Comparison of ENCODE assay signal across 33 cellular contexts in the genomic region with DNA sequence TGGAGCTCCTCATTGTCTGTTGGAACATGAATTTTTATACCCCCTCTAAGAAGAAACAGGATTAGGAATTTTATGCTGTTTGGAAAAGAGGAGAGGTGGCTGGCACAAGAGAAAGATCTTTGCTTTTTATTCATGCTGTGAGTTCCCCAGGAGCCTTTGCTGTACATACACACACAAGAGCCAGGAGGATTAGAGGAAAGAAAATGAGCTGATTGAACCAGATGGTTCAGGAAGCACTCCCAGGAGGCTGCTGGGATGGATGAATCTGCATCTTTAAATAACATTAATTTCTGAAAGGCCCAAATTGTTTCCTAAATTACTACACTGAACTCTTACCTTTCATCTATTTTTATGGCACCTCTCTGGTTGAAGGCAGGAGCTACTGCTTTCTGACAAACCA. TPM values are rescaled to one million over a fixed set of nuclear protein-coding genes. Genes with fewer than 3 reads are reported as not detected.
DNase-seq lines count a peak whose midpoint lies in the region; ATAC-seq and TF ChIP-seq lines count a peak whose summit lies in the region.
"Had no signal": no experiment of that assay in that cellular context is flagged by ENCODE, and none has a peak within 500 bp of the region (broad histone marks: within the 10 kb centered on the region; RNA-seq: fewer than 3 reads in every experiment).

No MANE protein-coding gene starts in this region.

- peaks cover 63% of the 10 kb centered on the region for H3K4me1 ChIP-seq in adipocyte (ENCODE audit: control insufficient read depth, insufficient read depth, low read length)
- peaks cover 0 to 35% (median 14%) of the 10 kb centered on the region in 4 donors for H3K4me1 ChIP-seq in tibial artery
- peaks cover 0 to 6% of the 10 kb centered on the region in 2 donors for H3K4me1 ChIP-seq in gastrocnemius medialis

- intact Hi-C loops in tibial artery (cut with DNase I; ENCODE audit: low total_unique reads) (no loop called here), gastrocnemius medialis (cut with DNase I; ENCODE audit: low total_unique reads) (no loop called here)

- DNase-seq in NCI-H1694 treated with DMSO at 0.1 percent for 48 hours (lab: John Stamatoyannopoulos, UW) (peak; percentile 29), NCI-H1694 (lab: John Stamatoyannopoulos, UW) (no peak), adipocyte (ENCODE audit: low read depth) (no peak), tibial artery (no peak), gastrocnemius medialis (no peak)
- DNase-seq in activated naive CD4-positive, alpha-beta T cell treated with anti-CD3 and anti-CD28 coated beads, Interleukin-2, amount 50 U/mL, for 72 hours (ENCODE audit: low spot score in 2 of 2) = no peak
- DNase-seq: activated CD4-positive, alpha-beta T cell treated with anti-CD3 and anti-CD28 coated beads, Interleukin-2, amount 10 ng/mL, durations not matched to agents 24 days and 14 days; activated effector memory CD4-positive, alpha-beta T cell treated with Interleukin-2 at 50 U/mL for 16 hours; activated naive CD8-positive, alpha-beta T cell treated with anti-CD3 and anti-CD28 coated beads, Interleukin-2, amount 10 ng/mL, durations not matched to agents 7 days and 5 days; Caco-2; cortex of kidney; effector memory CD4-positive, alpha-beta T cell; NCI-H1092; NCI-H187 treated with DMSO at 0.1 percent for 48 hours; NCI-H2227 treated with DMSO at 0.1 percent for 48 hours; occipital lobe; SIG-M5; stimulated activated CD4-positive, alpha-beta T cell treated with anti-CD3 and anti-CD28 coated beads, Interleukin-15, amount 100 ng/mL, for 24 hours; stimulated activated CD4-positive, alpha-beta T cell treated with anti-CD3 and anti-CD28 coated beads, Interleukin-4, amount 100 ng/mL, for 4 hours; T1000; upper lobe of right lung had no signal

- H3K27ac ChIP-seq in tibial artery (peak overlapping the region; percentile 8 to 53), gastrocnemius medialis (no peak overlapping the region)
- H3K27ac ChIP-seq: epithelial cell of prostate, upper lobe of right lung had no signal

- no peaks in the 10 kb centered on the region for H3K36me3 ChIP-seq in adipocyte (ENCODE audit: control insufficient read depth, insufficient read depth, low read length, severe bottlenecking)
- no peaks in the 10 kb centered on the region for H3K36me3 ChIP-seq in tibial artery
- no peaks in the 10 kb centered on the region for H3K36me3 ChIP-seq in gastrocnemius medialis
- H3K36me3 ChIP-seq: upper lobe of right lung had no signal

- no peak for TF ChIP-seq CTCF in nephron (IDR thresholded peaks at IDR 0.05; ENCODE audit: unreplicated experiment in 3 of 3)
- TF ChIP-seq CTCF in tibial artery (IDR thresholded peaks at IDR 0.05) = no peak
- no peak for TF ChIP-seq CTCF in gastrocnemius medialis (IDR thresholded peaks at IDR 0.05 in 4 of 5, conservative IDR thresholded peaks at IDR 0.05 in 1 of 5)

- H3K9me3 ChIP-seq in adipocyte (ENCODE audit: control insufficient read depth, low read length) (peaks cover 9% of the 10 kb centered on the region), tibial artery (no peaks in the 10 kb centered on the region), gastrocnemius medialis (no peaks in the 10 kb centered on the region)
- H3K9me3 ChIP-seq: Caco-2, upper lobe of right lung had no signal

- H3K27me3 ChIP-seq in adipocyte (replicated peaks; ENCODE audit: control insufficient read depth, insufficient read depth, low read length) = no peaks in the 10 kb centered on the region
- no peaks in the 10 kb centered on the region for H3K27me3 ChIP-seq in tibial artery
- H3K27me3 ChIP-seq in gastrocnemius medialis = no peaks in the 10 kb centered on the region
- H3K27me3 ChIP-seq: upper lobe of right lung had no signal

- H3K4me3 ChIP-seq in adipocyte (ENCODE audit: low read length) = no peak overlapping the region
- H3K4me3 ChIP-seq in tibial artery = no peak overlapping the region
- H3K4me3 ChIP-seq in gastrocnemius medialis = no peak overlapping the region
- H3K4me3 ChIP-seq: upper lobe of right lung had no signal

- no peak for TF ChIP-seq POLR2A in gastrocnemius medialis (IDR thresholded peaks at IDR 0.05)

- H3K9me3 Mint-ChIP-seq in nephron = peaks cover 2% of the 10 kb centered on the region
- H3K9me3 Mint-ChIP-seq in activated naive CD4-positive, alpha-beta T cell treated with anti-CD3 and anti-CD28 coated beads, Interleukin-2, amount 50 U/mL, for 72 hours = no peaks in the 10 kb centered on the region
- H3K9me3 Mint-ChIP-seq: activated CD4-positive, alpha-beta T cell treated with anti-CD3 and anti-CD28 coated beads, Interleukin-2, amount 10 ng/mL, durations not matched to agents 24 days and 14 days; activated naive CD8-positive, alpha-beta T cell treated with anti-CD3 and anti-CD28 coated beads, Interleukin-2, amount 10 ng/mL, durations not matched to agents 7 days and 5 days had no signal

- peak overlapping the region; percentile 14 to 87 (median 33) for H3K27ac Mint-ChIP-seq in nephron
- H3K27ac Mint-ChIP-seq in activated naive CD4-positive, alpha-beta T cell treated with anti-CD3 and anti-CD28 coated beads, Interleukin-2, amount 50 U/mL, for 72 hours = no peak overlapping the region
- H3K27ac Mint-ChIP-seq: activated CD4-positive, alpha-beta T cell treated with anti-CD3 and anti-CD28 coated beads, Interleukin-2, amount 10 ng/mL, durations not matched to agents 24 days and 14 days; activated naive CD8-positive, alpha-beta T cell treated with anti-CD3 and anti-CD28 coated beads, Interleukin-2, amount 10 ng/mL, durations not matched to agents 7 days and 5 days; CD14-positive monocyte; memory B cell had no signal

- peak overlapping the region; percentile 84 for H3K9ac ChIP-seq in adipocyte (ENCODE audit: low read length)

- ATAC-seq in gastrocnemius medialis (no peak), HG02763 (IDR thresholded peaks at IDR 0.05; ENCODE audit: unreplicated experiment) (no peak)
- ATAC-seq in activated naive CD4-positive, alpha-beta T cell treated with anti-CD3 and anti-CD28 coated beads, Interleukin-2, amount 50 U/mL, for 72 hours = no peak
- ATAC-seq: upper lobe of right lung had no signal

- no peak overlapping the region for H3K4me3 Mint-ChIP-seq in nephron
- H3K4me3 Mint-ChIP-seq: activated CD4-positive, alpha-beta T cell treated with anti-CD3 and anti-CD28 coated beads, Interleukin-2, amount 10 ng/mL, durations not matched to agents 24 days and 14 days; activated naive CD8-positive, alpha-beta T cell treated with anti-CD3 and anti-CD28 coated beads, Interleukin-2, amount 10 ng/mL, durations not matched to agents 7 days and 5 days; CD14-positive monocyte; memory B cell had no signal

- peaks cover 38% of the 10 kb centered on the region for H3K4me1 Mint-ChIP-seq in nephron
- H3K4me1 Mint-ChIP-seq: activated naive CD8-positive, alpha-beta T cell treated with anti-CD3 and anti-CD28 coated beads, Interleukin-2, amount 10 ng/mL, durations not matched to agents 7 days and 5 days; CD14-positive monocyte; memory B cell had no signal

- in situ Hi-C loops in gastrocnemius medialis (cut with MboI; ENCODE audit: low sequenced_read_pairs in 4 of 4) = no loop called here

- peaks cover 7% of the 10 kb centered on the region for H3K27me3 Mint-ChIP-seq in nephron (ENCODE audit: low read depth)

- H3K36me3 Mint-ChIP-seq in nephron (ENCODE audit: low read depth) = no peaks in the 10 kb centered on the region
- no peaks in the 10 kb centered on the region for H3K36me3 Mint-ChIP-seq in activated naive CD4-positive, alpha-beta T cell treated with anti-CD3 and anti-CD28 coated beads, Interleukin-2, amount 50 U/mL, for 72 hours
- H3K36me3 Mint-ChIP-seq: activated naive CD8-positive, alpha-beta T cell treated with anti-CD3 and anti-CD28 coated beads, Interleukin-2, amount 10 ng/mL, durations not matched to agents 7 days and 5 days; CD14-positive monocyte had no signal

RNA-seq across cellular contexts. Expression of a gene that starts 20.1 kb away (rescaled TPM):
- total RNA-seq in gastrocnemius medialis = under 1 TPM in 1 of 4 donors, not detected in 3; 0.41 TPM
- total RNA-seq in activated naive CD4-positive, alpha-beta T cell treated with anti-CD3 and anti-CD28 coated beads, Interleukin-2, amount 50 U/mL, for 72 hours = not detected
- total RNA-seq: A172; activated CD4-positive, alpha-beta T cell treated with anti-CD3 and anti-CD28 coated beads, Interleukin-2, amount 10 ng/mL, durations not matched to agents 24 days and 14 days; activated CD8-positive, alpha-beta memory T cell treated with anti-CD3 and anti-CD28 coated beads for 36 hours; activated naive CD8-positive, alpha-beta T cell treated with anti-CD3 and anti-CD28 coated beads, Interleukin-2, amount 10 ng/mL, durations not matched to agents 7 days and 5 days; astrocyte; Caco-2; cardiac septum; HT1080; left lobe of liver; subcutaneous adipose tissue; upper lobe of right lung had no signal

RNA-seq across cellular contexts. Expression of a gene that starts 52.5 kb away (rescaled TPM):
- under 1 TPM in 2 of 4 donors, not detected in 2; 0.05 to 0.07 TPM for total RNA-seq in gastrocnemius medialis
- total RNA-seq in activated naive CD4-positive, alpha-beta T cell treated with anti-CD3 and anti-CD28 coated beads, Interleukin-2, amount 50 U/mL, for 72 hours = under 1 TPM in 1 of 2 donors, not detected in 1; 0.04 TPM

Comparison
In these comparisons a context has a peak if more than half of its experiments do, and no peak if none do; other contexts are left out.
1. H3K27ac Mint-ChIP-seq: peak in nephron (3 of 3); none in activated naive CD4-positive, alpha-beta T cell treated with anti-CD3 and anti-CD28 coated beads, Interleukin-2, amount 50 U/mL, for 72 hours (0 of 2).
2. H3K27ac ChIP-seq: peak in tibial artery (2 of 2); none in gastrocnemius medialis (0 of 4).